ENCODE assay signal across 8 cellular contexts in genomic region chr2:52976132-52976949, GRCh38.
A peak's percentile ranks its signal among the peaks of the same experiment; 100 is the strongest.
DNase-seq lines count a peak whose midpoint lies in the region; ATAC-seq and TF ChIP-seq lines count a peak whose summit lies in the region.

No MANE protein-coding gene starts in this region.

- H3K4me2 ChIP-seq in parathyroid adenoma (ENCODE audit: low read length), result no peak overlapping the region

- no peaks in the 10 kb centered on the region for H3K36me3 Mint-ChIP-seq in naive thymus-derived CD8-positive, alpha-beta T cell

- no peaks in the 10 kb centered on the region for H3K27me3 ChIP-seq in breast epithelium
- H3K27me3 ChIP-seq in parathyroid adenoma (ENCODE audit: control insufficient read depth, insufficient read depth, low read length), result no peaks in the 10 kb centered on the region
- H3K27me3 ChIP-seq in esophagus muscularis mucosa, result no peaks in the 10 kb centered on the region

- H3K9ac ChIP-seq in parathyroid adenoma, result no peak overlapping the region

- no peaks in the 10 kb centered on the region for H3K4me1 Mint-ChIP-seq in naive thymus-derived CD8-positive, alpha-beta T cell

- H3K9me3 ChIP-seq in breast epithelium, result no peaks in the 10 kb centered on the region
- H3K9me3 ChIP-seq in parathyroid adenoma (ENCODE audit: control insufficient read depth, low read length), result no peaks in the 10 kb centered on the region
- H3K9me3 ChIP-seq in esophagus muscularis mucosa, result no peaks in the 10 kb centered on the region

- intact Hi-C loops in breast epithelium (cut with DNase I; ENCODE audit: low total_unique reads), result no loop called here
- intact Hi-C loops in esophagus muscularis mucosa (cut with DNase I), result no loop called here

- no peak overlapping the region for H3K27ac Mint-ChIP-seq in naive thymus-derived CD8-positive, alpha-beta T cell

- ATAC-seq in naive thymus-derived CD8-positive, alpha-beta T cell, result no peak

- H2AFZ ChIP-seq in parathyroid adenoma, result no peak overlapping the region

- TF ChIP-seq CTCF in breast epithelium (IDR thresholded peaks at IDR 0.05), result peak in 2 of 3 donors; percentile 13 to 17
- TF ChIP-seq CTCF in parathyroid adenoma (IDR thresholded peaks at IDR 0.05), result peak; percentile 72
- peak in 1 of 3 experiments; percentile 22 for TF ChIP-seq CTCF in esophagus muscularis mucosa (IDR thresholded peaks at IDR 0.05)

- WGBS in esophagus muscularis mucosa, result 55% methylated on average over 2 of the region's 2 CpGs

- POLR2A ChIA-PET in naive thymus-derived CD8-positive, alpha-beta T cell (lab: Charles Lee), result no interaction called here

- TF ChIP-seq EP300 in esophagus muscularis mucosa (IDR thresholded peaks at IDR 0.05), result no peak

- no peaks in the 10 kb centered on the region for H3K79me2 ChIP-seq in parathyroid adenoma

- DNase-seq in DMS153 treated with DMSO at 0.1 percent for 48 hours (lab: John Stamatoyannopoulos, UW; ENCODE audit: unreplicated experiment), result peak; percentile 2
- DNase-seq in DMS153 (lab: John Stamatoyannopoulos, UW), result no peak
- DNase-seq in LHCN-M2 (ENCODE audit: low read depth), result peak; percentile 8
- DNase-seq in breast epithelium (ENCODE audit: low spot score in 2 of 2), result no peak
- DNase-seq in naive thymus-derived CD8-positive, alpha-beta T cell, result no peak
- no peak for DNase-seq in esophagus muscularis mucosa (ENCODE audit: extremely low spot score)
- DNase-seq in H4 (ENCODE audit: low spot score), result no peak

- H3K27me3 Mint-ChIP-seq in naive thymus-derived CD8-positive, alpha-beta T cell, result no peaks in the 10 kb centered on the region

- no peaks in the 10 kb centered on the region for H3K36me3 ChIP-seq in breast epithelium
- H3K36me3 ChIP-seq in parathyroid adenoma (ENCODE audit: control insufficient read depth, insufficient read depth, low read length), result no peaks in the 10 kb centered on the region
- no peaks in the 10 kb centered on the region for H3K36me3 ChIP-seq in esophagus muscularis mucosa

- no peak overlapping the region for H3K4me3 ChIP-seq in breast epithelium
- H3K4me3 ChIP-seq in parathyroid adenoma (ENCODE audit: low read depth, low read length), result no peak overlapping the region
- no peak overlapping the region for H3K4me3 ChIP-seq in esophagus muscularis mucosa

- TF ChIP-seq POLR2A in breast epithelium (IDR thresholded peaks at IDR 0.05), result no peak
- no peak for TF ChIP-seq POLR2A in esophagus muscularis mucosa (IDR thresholded peaks at IDR 0.05; ENCODE audit: low read depth)

- no peak overlapping the region for H3K4me3 Mint-ChIP-seq in naive thymus-derived CD8-positive, alpha-beta T cell

- H3K9me3 Mint-ChIP-seq in naive thymus-derived CD8-positive, alpha-beta T cell, result peaks cover 0 to 9% (median 0%) of the 10 kb centered on the region in 9 donors

- no peak overlapping the region for H3K27ac ChIP-seq in breast epithelium
- no peak overlapping the region for H3K27ac ChIP-seq in parathyroid adenoma
- no peak overlapping the region for H3K27ac ChIP-seq in esophagus muscularis mucosa (replicated peaks in 1 of 4)

- H3K4me1 ChIP-seq in breast epithelium, result no peaks in the 10 kb centered on the region
- H3K4me1 ChIP-seq in parathyroid adenoma, result no peaks in the 10 kb centered on the region
- H3K4me1 ChIP-seq in esophagus muscularis mucosa, result no peaks in the 10 kb centered on the region

Comparison
In these comparisons a context has a peak if more than half of its experiments do, and no peak if none do; other contexts are left out.
1. DNase-seq: peak in DMS153 treated with DMSO at 0.1 percent for 48 hours (single experiment) and LHCN-M2 (single experiment); none in DMS153 (single experiment), breast epithelium (0 of 2), naive thymus-derived CD8-positive, alpha-beta T cell (0 of 10), esophagus muscularis mucosa (single experiment) and H4 (single experiment).